ENCODE assay signal across 10 cellular contexts in the genomic region with DNA sequence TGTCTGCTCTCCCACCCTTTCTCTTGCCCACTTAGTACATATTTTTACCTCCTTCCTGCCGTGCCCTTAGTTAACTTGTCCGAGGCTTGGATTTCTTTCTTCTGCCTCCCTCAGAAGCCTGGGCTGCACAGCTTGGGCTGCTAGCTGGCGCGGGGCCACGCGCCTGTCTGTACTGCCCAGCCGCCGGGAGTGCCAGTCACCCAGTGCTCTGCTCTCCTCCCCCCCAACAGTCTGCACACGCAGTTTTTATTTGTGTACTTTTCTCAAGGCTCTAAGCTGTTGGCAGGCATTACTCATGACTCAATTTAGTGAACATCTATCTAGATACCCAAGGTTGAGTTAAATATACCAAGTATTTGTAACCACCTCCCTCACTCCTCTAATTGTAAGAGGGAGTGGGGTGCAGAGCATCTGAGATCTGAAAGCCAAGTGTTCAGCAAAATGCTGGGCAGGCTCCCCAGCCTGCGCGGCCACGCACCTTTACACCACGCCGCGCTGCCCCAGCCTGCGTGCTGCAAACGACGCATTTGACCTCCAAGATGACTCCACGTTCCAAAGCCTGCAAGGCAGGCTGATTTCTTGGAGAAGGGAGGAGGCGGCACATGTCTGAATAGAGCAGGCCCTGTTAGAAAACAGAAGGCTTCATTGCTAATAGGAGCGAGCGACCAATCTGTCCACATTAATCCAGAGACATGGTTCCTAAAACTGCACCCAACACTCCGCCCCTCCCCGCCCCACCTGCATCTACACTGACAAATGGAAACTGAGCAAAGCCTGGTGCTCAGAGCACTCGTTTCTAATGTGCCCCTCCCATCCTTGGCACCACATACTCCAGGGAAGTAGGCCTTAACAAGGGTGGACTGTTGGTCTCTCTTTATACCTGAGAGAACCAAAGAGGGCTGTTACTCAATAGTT. TPM values are rescaled to one million over a fixed set of nuclear protein-coding genes. Genes with fewer than 3 reads are reported as not detected.
DNase-seq lines count a peak whose midpoint lies in the region; TF ChIP-seq lines count a peak whose summit lies in the region.
"Had no signal": no experiment of that assay in that cellular context is flagged by ENCODE, and none has a peak within 500 bp of the region (broad histone marks: within the 10 kb centered on the region; RNA-seq: fewer than 3 reads in every experiment).

No MANE protein-coding gene starts in this region.

- no peaks in the 10 kb centered on the region for H3K9me3 Mint-ChIP-seq in neural crest cell
- no peaks in the 10 kb centered on the region for H3K9me3 Mint-ChIP-seq in Calu3 (ENCODE audit: low read depth, unreplicated experiment)

- DNase-seq in BE2C (peak; percentile 70), NCI-H345 (lab: John Stamatoyannopoulos, UW) (peak; percentile 49), epithelial cell of prostate (ENCODE audit: low read depth, low spot score) (peak; percentile 68), neural crest cell (ENCODE audit: low read depth, low spot score) (no peak), OCI-M1 (lab: John Stamatoyannopoulos, UW) (no peak), Calu3 (no peak)
- no peak for DNase-seq in stimulated activated CD8-positive, alpha-beta memory T cell treated with anti-CD3 and anti-CD28 coated beads, Interleukin-4, amount 100 ng/mL, for 48 hours
- DNase-seq in activated CD4-positive, alpha-beta T cell treated with anti-CD3 and anti-CD28 coated beads for 48 hours = no peak

- H3K36me3 Mint-ChIP-seq in neural crest cell (ENCODE audit: low read depth) (peaks cover 3% of the 10 kb centered on the region), Calu3 (ENCODE audit: insufficient read depth, unreplicated experiment) (peaks cover 5% of the 10 kb centered on the region)

- no TSS peak for BruUV-seq in Calu3 (replicated peaks; lab: Mats Ljungman, UMichigan)

- H3K27ac ChIP-seq in epithelial cell of prostate = no peak overlapping the region

- H3K36me3 ChIP-seq in BE2C = peaks cover 3% of the 10 kb centered on the region; the same call in 1 of the 2 replicates

- CTCF ChIA-PET in Calu3 (lab: Charles Lee) = no interaction called here

- no peak overlapping the region for H3K4me3 ChIP-seq in BE2C (ENCODE audit: low read depth, low read length)

- H3K27ac Mint-ChIP-seq in neural crest cell (ENCODE audit: unreplicated experiment) (peak overlapping the region; percentile 83), Calu3 (ENCODE audit: unreplicated experiment) (no peak overlapping the region)

- peaks cover 16% of the 10 kb centered on the region for H3K4me1 ChIP-seq in BE2C

- H3K27me3 ChIP-seq in BE2C = no peaks in the 10 kb centered on the region

- no peak overlapping the region for H3K4me3 Mint-ChIP-seq in neural crest cell
- H3K4me3 Mint-ChIP-seq in Calu3 (ENCODE audit: low read depth, unreplicated experiment) = no peak overlapping the region

- no peak for TF ChIP-seq CTCF in BE2C (IDR thresholded peaks at IDR 0.05; ENCODE audit: low read depth, low read length)
- no peak for TF ChIP-seq CTCF in neural crest cell (conservative IDR thresholded peaks at IDR 0.05)
- no peak for TF ChIP-seq CTCF in Calu3 (IDR thresholded peaks at IDR 0.05; ENCODE audit: unreplicated experiment)

- peaks cover 21% of the 10 kb centered on the region for H3K4me1 Mint-ChIP-seq in neural crest cell
- H3K4me1 Mint-ChIP-seq in Calu3 (ENCODE audit: low read depth, unreplicated experiment) = peaks cover 8% of the 10 kb centered on the region

- intact Hi-C loops in Calu3 (cut with micrococcal nuclease; ENCODE audit: unreplicated experiment) = no loop called here

- no peaks in the 10 kb centered on the region for H3K9me3 ChIP-seq in BE2C

- H3K27me3 Mint-ChIP-seq in neural crest cell (ENCODE audit: low read depth) = no peaks in the 10 kb centered on the region
- peaks cover 40% of the 10 kb centered on the region for H3K27me3 Mint-ChIP-seq in Calu3 (ENCODE audit: unreplicated experiment)

RNA-seq across cellular contexts. Expression of gene CACNA2D4, which starts 18.2 kb away (rescaled TPM):
- not detected for polyA plus RNA-seq in BE2C (2012; ENCODE audit: insufficient read depth, insufficient read length, low read depth)
- total RNA-seq in neural crest cell (0.72 and 1.3 TPM in 2 replicates), Calu3 (2022) (0.80 and 0.86 TPM in 2 replicates)
- total RNA-seq: lung microvascular endothelial cell, SK-MEL-5 had no signal

Comparison
In these comparisons a context has a peak if more than half of its experiments do, and no peak if none do; other contexts are left out.
1. DNase-seq: peak in BE2C (single experiment), NCI-H345 (single experiment) and epithelial cell of prostate (single experiment); none in neural crest cell (single experiment), stimulated activated CD8-positive, alpha-beta memory T cell treated with anti-CD3 and anti-CD28 coated beads, Interleukin-4, amount 100 ng/mL, for 48 hours (single experiment), activated CD4-positive, alpha-beta T cell treated with anti-CD3 and anti-CD28 coated beads for 48 hours (single experiment), OCI-M1 (single experiment) and Calu3 (single experiment).